9 cellular contexts compared by ENCODE assay signal in genomic region chr1:202210370-202210769, GRCh38. TPM values are rescaled to one million over a fixed set of nuclear protein-coding genes. Genes with fewer than 3 reads are reported as not detected.
DNase-seq lines count a peak whose midpoint lies in the region; ATAC-seq lines count a peak whose summit lies in the region.
"Had no signal": no experiment of that assay in that cellular context is flagged by ENCODE, and none has a peak within 500 bp of the region (broad histone marks: within the 10 kb centered on the region; RNA-seq: fewer than 3 reads in every experiment).

No MANE protein-coding gene starts in this region.

- peaks cover 51% of the 10 kb centered on the region for H3K27me3 Mint-ChIP-seq in stimulated activated naive CD8-positive, alpha-beta T cell treated with anti-CD3 and anti-CD28 coated beads, Interleukin-15, amount 100 ng/mL, for 72 hours
- peaks cover 19 to 55% of the 10 kb centered on the region in 2 donors for H3K27me3 Mint-ChIP-seq in effector memory CD8-positive, alpha-beta T cell
- peaks cover 35% of the 10 kb centered on the region for H3K27me3 Mint-ChIP-seq in activated CD4-positive, alpha-beta T cell treated with anti-CD3 and anti-CD28 coated beads, Interleukin-2, amount 10 ng/mL, durations not matched to agents 7 days and 5 days

- no peaks in the 10 kb centered on the region for H3K9me3 Mint-ChIP-seq in stimulated activated naive CD8-positive, alpha-beta T cell treated with anti-CD3 and anti-CD28 coated beads, Interleukin-15, amount 100 ng/mL, for 72 hours
- H3K9me3 Mint-ChIP-seq in effector memory CD8-positive, alpha-beta T cell, result no peaks in the 10 kb centered on the region
- no peaks in the 10 kb centered on the region for H3K9me3 Mint-ChIP-seq in activated CD4-positive, alpha-beta T cell treated with anti-CD3 and anti-CD28 coated beads, Interleukin-2, amount 10 ng/mL, durations not matched to agents 7 days and 5 days
- H3K9me3 Mint-ChIP-seq: activated T-cell treated with anti-CD3 and anti-CD28 coated beads, Interleukin-2, amount 50 U/mL, for 4 hours had no signal

- POLR2A ChIA-PET in activated CD4-positive, alpha-beta T cell treated with anti-CD3 and anti-CD28 coated beads, Interleukin-2, amount 10 ng/mL, durations not matched to agents 7 days and 5 days (lab: Charles Lee), result no interaction called here

- H3K36me3 Mint-ChIP-seq in effector memory CD8-positive, alpha-beta T cell (ENCODE audit: insufficient read depth), result peaks cover 3% of the 10 kb centered on the region
- H3K36me3 Mint-ChIP-seq in activated CD4-positive, alpha-beta T cell treated with anti-CD3 and anti-CD28 coated beads, Interleukin-2, amount 10 ng/mL, durations not matched to agents 7 days and 5 days (ENCODE audit: low read depth), result no peaks in the 10 kb centered on the region

- H3K4me1 Mint-ChIP-seq in stimulated activated naive CD8-positive, alpha-beta T cell treated with anti-CD3 and anti-CD28 coated beads, Interleukin-15, amount 100 ng/mL, for 72 hours, result peaks cover 15% of the 10 kb centered on the region
- peaks cover 15 to 43% of the 10 kb centered on the region in 2 donors for H3K4me1 Mint-ChIP-seq in effector memory CD8-positive, alpha-beta T cell (ENCODE audit: low read depth in 2 of 2)
- peaks cover 6% of the 10 kb centered on the region for H3K4me1 Mint-ChIP-seq in activated CD4-positive, alpha-beta T cell treated with anti-CD3 and anti-CD28 coated beads, Interleukin-2, amount 10 ng/mL, durations not matched to agents 7 days and 5 days

- CTCF ChIA-PET in activated CD4-positive, alpha-beta T cell treated with anti-CD3 and anti-CD28 coated beads, Interleukin-2, amount 10 ng/mL, durations not matched to agents 7 days and 5 days (lab: Charles Lee), result no interaction called here

- ATAC-seq in stimulated activated naive CD8-positive, alpha-beta T cell treated with anti-CD3 and anti-CD28 coated beads, Interleukin-15, amount 100 ng/mL, for 72 hours, result peak; percentile 47
- ATAC-seq in stimulated activated naive CD8-positive, alpha-beta T cell treated with anti-CD3 and anti-CD28 coated beads, Interleukin-15, Interleukin-2, amounts not matched to agents 100 U/mL and 50 U/mL, for 24 hours, result no peak
- ATAC-seq in effector memory CD8-positive, alpha-beta T cell (replicated peaks), result peak; percentile 83
- no peak for ATAC-seq in GM21515 (IDR thresholded peaks at IDR 0.05; ENCODE audit: unreplicated experiment)
- ATAC-seq: activated T-cell treated with anti-CD3 and anti-CD28 coated beads, Interleukin-2, amount 50 U/mL, for 4 hours had no signal

- no peak overlapping the region for H3K4me3 Mint-ChIP-seq in stimulated activated naive CD8-positive, alpha-beta T cell treated with anti-CD3 and anti-CD28 coated beads, Interleukin-15, amount 100 ng/mL, for 72 hours
- no peak overlapping the region for H3K4me3 Mint-ChIP-seq in effector memory CD8-positive, alpha-beta T cell
- no peak overlapping the region for H3K4me3 Mint-ChIP-seq in activated CD4-positive, alpha-beta T cell treated with anti-CD3 and anti-CD28 coated beads, Interleukin-2, amount 10 ng/mL, durations not matched to agents 7 days and 5 days
- H3K4me3 Mint-ChIP-seq: activated T-cell treated with anti-CD3 and anti-CD28 coated beads, Interleukin-2, amount 50 U/mL, for 4 hours had no signal

- H3K27ac Mint-ChIP-seq in stimulated activated naive CD8-positive, alpha-beta T cell treated with anti-CD3 and anti-CD28 coated beads, Interleukin-15, amount 100 ng/mL, for 72 hours, result no peak overlapping the region
- H3K27ac Mint-ChIP-seq in effector memory CD8-positive, alpha-beta T cell, result peak overlapping the region in 1 of 2 donors; percentile 22
- H3K27ac Mint-ChIP-seq in activated CD4-positive, alpha-beta T cell treated with anti-CD3 and anti-CD28 coated beads, Interleukin-2, amount 10 ng/mL, durations not matched to agents 7 days and 5 days, result no peak overlapping the region

- no peak for DNase-seq in stimulated activated naive CD8-positive, alpha-beta T cell treated with anti-CD3 and anti-CD28 coated beads, Interleukin-15, amount 100 ng/mL, for 72 hours
- DNase-seq in stimulated activated naive CD8-positive, alpha-beta T cell treated with anti-CD3 and anti-CD28 coated beads, Interleukin-15, Interleukin-2, amounts not matched to agents 100 U/mL and 50 U/mL, for 24 hours, result no peak
- DNase-seq in NCI-H510A treated with DMSO at 0.1 percent for 48 hours (lab: John Stamatoyannopoulos, UW) (peak; percentile 54), NCI-H1930 (lab: John Stamatoyannopoulos, UW) (no peak)
- no peak for DNase-seq in effector memory CD8-positive, alpha-beta T cell
- no peak for DNase-seq in activated CD4-positive, alpha-beta T cell treated with anti-CD3 and anti-CD28 coated beads, Interleukin-2, amount 10 ng/mL, durations not matched to agents 7 days and 5 days
- DNase-seq in stimulated activated CD4-positive, alpha-beta T cell treated with anti-CD3 and anti-CD28 coated beads, Interleukin-12 subunit alpha, Interleukin-12 subunit beta, amount 100 ng/mL, for 4 hours, result no peak
- DNase-seq: activated T-cell treated with anti-CD3 and anti-CD28 coated beads, Interleukin-2, amount 50 U/mL, for 4 hours had no signal

RNA-seq across cellular contexts. Expression of gene LGR6, which starts 16.8 kb away (rescaled TPM):
- total RNA-seq in activated CD4-positive, alpha-beta T cell treated with anti-CD3 and anti-CD28 coated beads, Interleukin-2, amount 10 ng/mL, durations not matched to agents 7 days and 5 days, result not detected

RNA-seq across cellular contexts. Expression of gene PTPN7, which starts 50.0 kb away (rescaled TPM):
- 100 to 1,000 TPM; 183 to 188 TPM for total RNA-seq in activated CD4-positive, alpha-beta T cell treated with anti-CD3 and anti-CD28 coated beads, Interleukin-2, amount 10 ng/mL, durations not matched to agents 7 days and 5 days

Comparison
In these comparisons a context has a peak if more than half of its experiments do, and no peak if none do; other contexts are left out.
1. ATAC-seq: peak in stimulated activated naive CD8-positive, alpha-beta T cell treated with anti-CD3 and anti-CD28 coated beads, Interleukin-15, amount 100 ng/mL, for 72 hours (single experiment) and effector memory CD8-positive, alpha-beta T cell (single experiment); none in stimulated activated naive CD8-positive, alpha-beta T cell treated with anti-CD3 and anti-CD28 coated beads, Interleukin-15, Interleukin-2, amounts not matched to agents 100 U/mL and 50 U/mL, for 24 hours (single experiment) and GM21515 (single experiment).